ENCODE assay signal across 2 cellular contexts in the genomic region with DNA sequence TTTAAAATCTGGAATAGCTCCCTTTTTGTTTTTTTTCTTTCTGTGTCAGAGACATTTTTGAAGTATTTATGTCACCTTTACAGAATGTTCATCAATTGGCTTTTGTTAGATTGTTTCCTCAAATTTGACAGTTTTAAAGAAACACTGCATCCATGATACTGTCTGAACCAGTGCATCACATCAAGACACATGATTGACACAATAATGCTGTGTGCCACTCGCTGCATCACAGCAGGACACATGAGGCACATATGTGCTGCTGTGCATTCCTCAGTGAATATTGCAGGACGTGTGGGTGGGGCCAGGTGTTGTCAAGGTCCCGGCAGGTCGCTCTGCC.
TF ChIP-seq lines count a peak whose summit lies in the region.

No MANE protein-coding gene starts in this region.

TF ChIP-seq in HepG2, 621 proteins besides CTCF, POLR2A, EP300 and RAD21 (continues in another document):
- 0 out of 2 replicates have a peak, but pooled peaks have one; percentile 54 for TF ChIP-seq ZNF552 (CRISPR knock-in tag; IDR thresholded peaks at IDR 0.05; ENCODE audit: borderline replicate concordance)
- TF ChIP-seq ZFP82 (CRISPR knock-in tag; IDR thresholded peaks at IDR 0.05; ENCODE audit: borderline replicate concordance) = no peak
- 0 out of 2 replicates have a peak, but pooled peaks have one; percentile 46 for TF ChIP-seq ZBTB20 (CRISPR knock-in tag; IDR thresholded peaks at IDR 0.05; ENCODE audit: borderline replicate concordance, low read depth)
- TF ChIP-seq, protein P1, sequence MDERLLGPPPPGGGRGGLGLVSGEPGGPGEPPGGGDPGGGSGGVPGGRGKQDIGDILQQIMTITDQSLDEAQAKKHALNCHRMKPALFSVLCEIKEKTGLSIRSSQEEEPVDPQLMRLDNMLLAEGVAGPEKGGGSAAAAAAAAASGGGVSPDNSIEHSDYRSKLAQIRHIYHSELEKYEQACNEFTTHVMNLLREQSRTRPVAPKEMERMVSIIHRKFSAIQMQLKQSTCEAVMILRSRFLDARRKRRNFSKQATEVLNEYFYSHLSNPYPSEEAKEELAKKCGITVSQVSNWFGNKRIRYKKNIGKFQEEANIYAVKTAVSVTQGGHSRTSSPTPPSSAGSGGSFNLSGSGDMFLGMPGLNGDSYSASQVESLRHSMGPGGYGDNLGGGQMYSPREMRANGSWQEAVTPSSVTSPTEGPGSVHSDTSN (CRISPR knock-in tag; IDR thresholded peaks at IDR 0.05) = no peak
- TF ChIP-seq, protein P2, sequence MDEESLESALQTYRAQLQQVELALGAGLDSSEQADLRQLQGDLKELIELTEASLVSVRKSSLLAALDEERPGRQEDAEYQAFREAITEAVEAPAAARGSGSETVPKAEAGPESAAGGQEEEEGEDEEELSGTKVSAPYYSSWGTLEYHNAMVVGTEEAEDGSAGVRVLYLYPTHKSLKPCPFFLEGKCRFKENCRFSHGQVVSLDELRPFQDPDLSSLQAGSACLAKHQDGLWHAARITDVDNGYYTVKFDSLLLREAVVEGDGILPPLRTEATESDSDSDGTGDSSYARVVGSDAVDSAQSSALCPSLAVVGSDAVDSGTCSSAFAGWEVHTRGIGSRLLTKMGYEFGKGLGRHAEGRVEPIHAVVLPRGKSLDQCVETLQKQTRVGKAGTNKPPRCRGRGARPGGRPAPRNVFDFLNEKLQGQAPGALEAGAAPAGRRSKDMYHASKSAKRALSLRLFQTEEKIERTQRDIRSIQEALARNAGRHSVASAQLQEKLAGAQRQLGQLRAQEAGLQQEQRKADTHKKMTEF (CRISPR knock-in tag; IDR thresholded peaks at IDR 0.05) = no peak
- TF ChIP-seq ZNF556 (CRISPR knock-in tag; IDR thresholded peaks at IDR 0.05; ENCODE audit: borderline replicate concordance) = no peak
- no peak for TF ChIP-seq U2AF2 (IDR thresholded peaks at IDR 0.05; ENCODE audit: low read depth, low read length)
- TF ChIP-seq TSC22D2 (CRISPR knock-in tag; IDR thresholded peaks at IDR 0.05; ENCODE audit: borderline replicate concordance) = no peak
- TF ChIP-seq, protein P3, sequence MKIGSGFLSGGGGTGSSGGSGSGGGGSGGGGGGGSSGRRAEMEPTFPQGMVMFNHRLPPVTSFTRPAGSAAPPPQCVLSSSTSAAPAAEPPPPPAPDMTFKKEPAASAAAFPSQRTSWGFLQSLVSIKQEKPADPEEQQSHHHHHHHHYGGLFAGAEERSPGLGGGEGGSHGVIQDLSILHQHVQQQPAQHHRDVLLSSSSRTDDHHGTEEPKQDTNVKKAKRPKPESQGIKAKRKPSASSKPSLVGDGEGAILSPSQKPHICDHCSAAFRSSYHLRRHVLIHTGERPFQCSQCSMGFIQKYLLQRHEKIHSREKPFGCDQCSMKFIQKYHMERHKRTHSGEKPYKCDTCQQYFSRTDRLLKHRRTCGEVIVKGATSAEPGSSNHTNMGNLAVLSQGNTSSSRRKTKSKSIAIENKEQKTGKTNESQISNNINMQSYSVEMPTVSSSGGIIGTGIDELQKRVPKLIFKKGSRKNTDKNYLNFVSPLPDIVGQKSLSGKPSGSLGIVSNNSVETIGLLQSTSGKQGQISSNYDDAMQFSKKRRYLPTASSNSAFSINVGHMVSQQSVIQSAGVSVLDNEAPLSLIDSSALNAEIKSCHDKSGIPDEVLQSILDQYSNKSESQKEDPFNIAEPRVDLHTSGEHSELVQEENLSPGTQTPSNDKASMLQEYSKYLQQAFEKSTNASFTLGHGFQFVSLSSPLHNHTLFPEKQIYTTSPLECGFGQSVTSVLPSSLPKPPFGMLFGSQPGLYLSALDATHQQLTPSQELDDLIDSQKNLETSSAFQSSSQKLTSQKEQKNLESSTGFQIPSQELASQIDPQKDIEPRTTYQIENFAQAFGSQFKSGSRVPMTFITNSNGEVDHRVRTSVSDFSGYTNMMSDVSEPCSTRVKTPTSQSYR (CRISPR knock-in tag; IDR thresholded peaks at IDR 0.05; ENCODE audit: borderline replicate concordance) = no peak
- no peak for TF ChIP-seq HCFC1 (IDR thresholded peaks at IDR 0.05; ENCODE audit: low read depth, low read length)
- TF ChIP-seq, protein P4, sequence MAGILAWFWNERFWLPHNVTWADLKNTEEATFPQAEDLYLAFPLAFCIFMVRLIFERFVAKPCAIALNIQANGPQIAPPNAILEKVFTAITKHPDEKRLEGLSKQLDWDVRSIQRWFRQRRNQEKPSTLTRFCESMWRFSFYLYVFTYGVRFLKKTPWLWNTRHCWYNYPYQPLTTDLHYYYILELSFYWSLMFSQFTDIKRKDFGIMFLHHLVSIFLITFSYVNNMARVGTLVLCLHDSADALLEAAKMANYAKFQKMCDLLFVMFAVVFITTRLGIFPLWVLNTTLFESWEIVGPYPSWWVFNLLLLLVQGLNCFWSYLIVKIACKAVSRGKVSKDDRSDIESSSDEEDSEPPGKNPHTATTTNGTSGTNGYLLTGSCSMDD (CRISPR knock-in tag; IDR thresholded peaks at IDR 0.05) = no peak
- no peak for TF ChIP-seq JUND (CRISPR knock-in tag; IDR thresholded peaks at IDR 0.05)
- TF ChIP-seq, protein P5, sequence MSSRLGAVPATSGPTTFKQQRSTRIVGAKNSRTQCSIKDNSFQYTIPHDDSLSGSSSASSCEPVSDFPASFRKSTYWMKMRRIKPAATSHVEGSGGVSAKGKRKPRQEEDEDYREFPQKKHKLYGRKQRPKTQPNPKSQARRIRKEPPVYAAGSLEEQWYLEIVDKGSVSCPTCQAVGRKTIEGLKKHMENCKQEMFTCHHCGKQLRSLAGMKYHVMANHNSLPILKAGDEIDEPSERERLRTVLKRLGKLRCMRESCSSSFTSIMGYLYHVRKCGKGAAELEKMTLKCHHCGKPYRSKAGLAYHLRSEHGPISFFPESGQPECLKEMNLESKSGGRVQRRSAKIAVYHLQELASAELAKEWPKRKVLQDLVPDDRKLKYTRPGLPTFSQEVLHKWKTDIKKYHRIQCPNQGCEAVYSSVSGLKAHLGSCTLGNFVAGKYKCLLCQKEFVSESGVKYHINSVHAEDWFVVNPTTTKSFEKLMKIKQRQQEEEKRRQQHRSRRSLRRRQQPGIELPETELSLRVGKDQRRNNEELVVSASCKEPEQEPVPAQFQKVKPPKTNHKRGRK (CRISPR knock-in tag; IDR thresholded peaks at IDR 0.05) = peak; percentile 62; the same call in 1 of the 2 replicates
- 0 out of 2 replicates have a peak, but pooled peaks have one; percentile 44 for TF ChIP-seq HIVEP1 (CRISPR knock-in tag; IDR thresholded peaks at IDR 0.05)
- no peak for TF ChIP-seq ZNF335 (CRISPR knock-in tag; IDR thresholded peaks at IDR 0.05)

TF ChIP-seq in neural cell, 6 proteins besides CTCF, POLR2A, EP300 and RAD21:
- TF ChIP-seq SMC3 (conservative IDR thresholded peaks at IDR 0.05; ENCODE audit: poor library complexity) (no peak), TAF1 (IDR thresholded peaks at IDR 0.05; ENCODE audit: low read depth) (no peak), EZH2 (IDR thresholded peaks at IDR 0.05; ENCODE audit: borderline replicate concordance, insufficient read depth, low read length, poor library complexity, severe bottlenecking) (no peak), MXI1 (conservative IDR thresholded peaks at IDR 0.05; ENCODE audit: poor library complexity, severe bottlenecking) (no peak), POLR2AphosphoS5 (IDR thresholded peaks at IDR 0.05) (peak; percentile 60)
- TF ChIP-seq, protein P6, sequence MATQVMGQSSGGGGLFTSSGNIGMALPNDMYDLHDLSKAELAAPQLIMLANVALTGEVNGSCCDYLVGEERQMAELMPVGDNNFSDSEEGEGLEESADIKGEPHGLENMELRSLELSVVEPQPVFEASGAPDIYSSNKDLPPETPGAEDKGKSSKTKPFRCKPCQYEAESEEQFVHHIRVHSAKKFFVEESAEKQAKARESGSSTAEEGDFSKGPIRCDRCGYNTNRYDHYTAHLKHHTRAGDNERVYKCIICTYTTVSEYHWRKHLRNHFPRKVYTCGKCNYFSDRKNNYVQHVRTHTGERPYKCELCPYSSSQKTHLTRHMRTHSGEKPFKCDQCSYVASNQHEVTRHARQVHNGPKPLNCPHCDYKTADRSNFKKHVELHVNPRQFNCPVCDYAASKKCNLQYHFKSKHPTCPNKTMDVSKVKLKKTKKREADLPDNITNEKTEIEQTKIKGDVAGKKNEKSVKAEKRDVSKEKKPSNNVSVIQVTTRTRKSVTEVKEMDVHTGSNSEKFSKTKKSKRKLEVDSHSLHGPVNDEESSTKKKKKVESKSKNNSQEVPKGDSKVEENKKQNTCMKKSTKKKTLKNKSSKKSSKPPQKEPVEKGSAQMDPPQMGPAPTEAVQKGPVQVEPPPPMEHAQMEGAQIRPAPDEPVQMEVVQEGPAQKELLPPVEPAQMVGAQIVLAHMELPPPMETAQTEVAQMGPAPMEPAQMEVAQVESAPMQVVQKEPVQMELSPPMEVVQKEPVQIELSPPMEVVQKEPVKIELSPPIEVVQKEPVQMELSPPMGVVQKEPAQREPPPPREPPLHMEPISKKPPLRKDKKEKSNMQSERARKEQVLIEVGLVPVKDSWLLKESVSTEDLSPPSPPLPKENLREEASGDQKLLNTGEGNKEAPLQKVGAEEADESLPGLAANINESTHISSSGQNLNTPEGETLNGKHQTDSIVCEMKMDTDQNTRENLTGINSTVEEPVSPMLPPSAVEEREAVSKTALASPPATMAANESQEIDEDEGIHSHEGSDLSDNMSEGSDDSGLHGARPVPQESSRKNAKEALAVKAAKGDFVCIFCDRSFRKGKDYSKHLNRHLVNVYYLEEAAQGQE (IDR thresholded peaks at IDR 0.05; ENCODE audit: borderline replicate concordance) = no peak
